23 cellular contexts compared by ENCODE assay signal in the genomic region with DNA sequence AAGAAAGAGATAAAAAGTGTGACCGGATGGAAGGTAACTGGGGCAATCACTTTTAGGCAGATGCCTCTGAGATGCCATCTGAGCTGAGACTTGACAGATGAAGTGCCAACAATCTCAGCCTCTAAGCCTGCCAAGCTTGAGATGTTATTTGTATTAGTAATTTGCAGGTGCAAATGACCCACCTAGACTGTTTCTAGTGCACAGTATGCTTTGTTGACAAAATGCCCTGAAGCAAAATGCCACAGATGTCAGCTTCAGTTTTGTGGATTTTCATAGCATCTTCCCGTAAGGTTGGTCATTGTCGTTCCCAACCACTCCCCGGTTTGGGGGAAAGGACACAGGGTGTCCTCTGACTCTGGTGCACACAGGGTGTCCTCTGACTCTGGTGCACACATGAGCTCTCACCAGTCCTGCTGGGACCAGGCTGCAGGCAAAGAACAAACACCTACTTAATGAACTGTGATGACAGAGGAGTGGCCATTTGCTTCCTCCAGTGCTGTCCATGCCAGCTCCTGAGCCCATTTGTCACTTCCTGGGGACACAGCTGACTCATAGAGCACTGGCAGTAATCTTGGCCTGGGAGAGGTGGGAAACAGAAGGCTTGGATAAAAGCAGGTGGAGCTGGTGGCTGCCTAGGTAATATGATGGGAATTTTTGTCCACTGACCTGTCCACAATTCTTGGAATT. TPM values are rescaled to one million over a fixed set of nuclear protein-coding genes. Genes with fewer than 3 reads are reported as not detected.
DNase-seq lines count a peak whose midpoint lies in the region; ATAC-seq, FAIRE-seq and TF ChIP-seq lines count a peak whose summit lies in the region.
"Had no signal": no experiment of that assay in that cellular context is flagged by ENCODE, and none has a peak within 500 bp of the region (broad histone marks: within the 10 kb centered on the region; RNA-seq: fewer than 3 reads in every experiment).

No MANE protein-coding gene starts in this region.

- FAIRE-seq in H1 (lab: Jason Lieb, UNC) (no peak), GM19239 (lab: Jason Lieb, UNC) (no peak)
- FAIRE-seq: keratinocyte had no signal

- no peak overlapping the region for H2BK120ac ChIP-seq in H1 (replicated peaks; ENCODE audit: low read depth, low read length)

- DNase-seq in NCI-H2029 (lab: John Stamatoyannopoulos, UW) (peak; percentile 49), NCI-H2029 treated with DMSO at 0.1 percent for 48 hours (lab: John Stamatoyannopoulos, UW) (no peak), NCI-H69 (lab: John Stamatoyannopoulos, UW) (peak; percentile 98), H1 (ENCODE audit: low read depth in 1 of 2, low spot score in 2 of 2) (no peak), gastrocnemius medialis (peak; percentile 85 to 90), prostate gland (ENCODE audit: low spot score) (no peak), tibial nerve (ENCODE audit: low spot score in 2 of 2) (no peak), GM19239 (ENCODE audit: insufficient read length, low spot score) (no peak)
- DNase-seq: 8988T; activated B cell treated with CpG ODN at 0.5 μM for 24 hours; activated CD8-positive, alpha-beta T cell treated with anti-CD3 and anti-CD28 coated beads for 36 hours; activated naive CD4-positive, alpha-beta T cell treated with anti-CD3 and anti-CD28 coated beads, Interleukin-2, amount 50 U/mL, for 16 hours; activated T-cell treated with anti-CD3 and anti-CD28 coated beads, Interleukin-2, amount 50 U/mL, for 24 hours; endodermal cell; KG1; NCI-H1092 treated with DMSO at 0.1 percent for 48 hours; retina; SJCRH30; stimulated activated CD4-positive, alpha-beta T cell treated with anti-CD3 and anti-CD28 coated beads, Interleukin-15, amount 100 ng/mL, for 24 hours; stimulated activated naive B cell treated with anti-CD40 and anti-IgM and Interleukin-4, amounts not matched to agents 10 μg/mL and 1 μg/mL and 100 μg/mL, for 72 hours; tibial artery had no signal

- TF ChIP-seq EP300 in H1 (IDR thresholded peaks at IDR 0.05; ENCODE audit: borderline replicate concordance in 1 of 2, low read depth in 2 of 2, low read length in 2 of 2) (no peak), tibial nerve (IDR thresholded peaks at IDR 0.05) (no peak)

- no peaks in the 10 kb centered on the region for H3K79me2 ChIP-seq in H1 (ENCODE audit: control insufficient read depth in 1 of 2, insufficient read depth in 2 of 2, low read length in 2 of 2)

- H3K4me3 ChIP-seq in H1 (ENCODE audit: extremely low read depth in 1 of 4, insufficient read depth in 2 of 4, low read depth in 3 of 4, low read length in 4 of 4) = no peak overlapping the region
- H3K4me3 ChIP-seq in gastrocnemius medialis = no peak overlapping the region
- H3K4me3 ChIP-seq in prostate gland = no peak overlapping the region
- no peak overlapping the region for H3K4me3 ChIP-seq in tibial nerve
- H3K4me3 ChIP-seq: GM23338, SJCRH30, tibial artery had no signal

- in situ Hi-C loops in gastrocnemius medialis (cut with MboI; ENCODE audit: low sequenced_read_pairs in 4 of 4) = loop anchor here in 1 of 4 donors (25.0 kb wide), 1 partner anchor 277 kb away; no protein-coding TSS in a partner anchor

- no peak overlapping the region for H2BK20ac ChIP-seq in H1 (ENCODE audit: low read length)

- H2AFZ ChIP-seq in H1 (ENCODE audit: low read length) = no peak overlapping the region
- H2AFZ ChIP-seq: GM23338 had no signal

- H2BK12ac ChIP-seq in H1 (ENCODE audit: low read depth, low read length) = peak overlapping the region; percentile 80; the same call in 1 of the 2 replicates

- H2AK5ac ChIP-seq in H1 (ENCODE audit: low read depth, low read length) = no peak overlapping the region

- CTCF ChIA-PET in H1 (lab: Charles Lee; ENCODE audit: partially characterized antibody) = interaction anchor here (0.9 to 1.7 kb wide), 5 partner anchors 16 to 296 kb away, joined by 3 to 5 read pairs (median 3); no protein-coding TSS in a partner anchor

- H3K36me3 ChIP-seq in H1 (ENCODE audit: control insufficient read depth in 2 of 4, insufficient read depth in 4 of 4, low read length in 3 of 4) = no peaks in the 10 kb centered on the region
- no peaks in the 10 kb centered on the region for H3K36me3 ChIP-seq in gastrocnemius medialis
- H3K36me3 ChIP-seq in prostate gland = no peaks in the 10 kb centered on the region
- H3K36me3 ChIP-seq in tibial nerve = no peaks in the 10 kb centered on the region
- H3K36me3 ChIP-seq: SJCRH30, tibial artery had no signal

- no peak overlapping the region for H3K56ac ChIP-seq in H1 (replicated peaks; ENCODE audit: insufficient read length, low read depth, low read length)

- H3K9ac ChIP-seq in H1 (replicated peaks in 1 of 4; ENCODE audit: extremely low read depth in 1 of 4, low read depth in 3 of 4, low read length in 3 of 4) = no peak overlapping the region

- no peaks in the 10 kb centered on the region for H3K79me1 ChIP-seq in H1 (ENCODE audit: low read depth, low read length)

- no peak overlapping the region for H2BK5ac ChIP-seq in H1 (ENCODE audit: low read depth, low read length)

- H3K23me2 ChIP-seq in H1 (ENCODE audit: low read depth, low read length) = no peaks in the 10 kb centered on the region

- no peak overlapping the region; the same call in 1 of the 2 replicates for H2BK15ac ChIP-seq in H1 (ENCODE audit: low read length)

- H3K27ac ChIP-seq in H1 (ENCODE audit: low read depth, low read length) = no peak overlapping the region
- H3K27ac ChIP-seq in gastrocnemius medialis = peak overlapping the region; percentile 87 to 93 (median 88)
- H3K27ac ChIP-seq in prostate gland = no peak overlapping the region
- H3K27ac ChIP-seq in tibial nerve = no peak overlapping the region
- H3K27ac ChIP-seq: SJCRH30, tibial artery had no signal

- H4K91ac ChIP-seq in H1 (replicated peaks; ENCODE audit: insufficient read length, low read length) = no peak overlapping the region

- H3K4ac ChIP-seq in H1 (replicated peaks; ENCODE audit: insufficient read length, low read depth, low read length) = no peak overlapping the region

- POLR2A ChIA-PET in H1 (lab: Charles Lee; ENCODE audit: partially characterized antibody) = interaction anchor here (1.0 kb wide), 1 partner anchor 289 kb away, joined by 3 read pairs; the partner anchor contains the start of gene XXYLT1

- no peak overlapping the region for H4K8ac ChIP-seq in H1 (ENCODE audit: extremely low read depth, insufficient read depth, low read length)

- ATAC-seq in gastrocnemius medialis = peak; percentile 73 to 81
- ATAC-seq: activated CD8-positive, alpha-beta T cell treated with anti-CD3 and anti-CD28 coated beads for 36 hours; GM23338; stimulated activated naive B cell treated with anti-CD40 and anti-IgM and Interleukin-4, amounts not matched to agents 10 μg/mL and 1 μg/mL and 100 μg/mL, for 72 hours had no signal

- 89% methylated on average over 4 of the region's 4 CpGs; no CpG with 5 or more reads in 1 of the 2 experiments for WGBS in H1 (ENCODE audit: extremely low coverage in 1 of 2, insufficient coverage in 1 of 2, insufficient read length in 1 of 2, insufficient replicate concordance in 2 of 2, low coverage in 1 of 2, low lambda C conversion rate in 2 of 2, missing lambda C conversion rate in 1 of 2), 2 experiments
- WGBS in prostate gland = 75% methylated on average over 4 of the region's 4 CpGs
- 87 to 90% methylated on average over 4 of the region's 4 CpGs for WGBS in tibial nerve, 2 donors

- no peak for TF ChIP-seq RAD21 in H1 (IDR thresholded peaks at IDR 0.05 in 1 of 2, conservative IDR thresholded peaks at IDR 0.05 in 1 of 2; ENCODE audit: low read depth in 2 of 2, low read length in 2 of 2)

- H3K4me1 ChIP-seq in H1 (replicated peaks in 1 of 4; ENCODE audit: control insufficient read depth in 3 of 4, insufficient read depth in 4 of 4, low read length in 3 of 4) (peaks cover 0 to 3% (median under 1%) of the 10 kb centered on the region in 4 experiments; a peak in 1 of 7 replicates), gastrocnemius medialis (peaks cover 23 to 37% of the 10 kb centered on the region in 2 donors), prostate gland (replicated peaks) (no peaks in the 10 kb centered on the region), tibial nerve (no peaks in the 10 kb centered on the region)
- H3K4me1 ChIP-seq: SJCRH30, tibial artery had no signal

- H3K27me3 ChIP-seq in H1 (replicated peaks in 1 of 4; ENCODE audit: control insufficient read depth in 3 of 4, extremely low read depth in 1 of 4, insufficient read depth in 3 of 4, low read length in 3 of 4) = no peaks in the 10 kb centered on the region; a peak in 2 of 7 replicates
- no peaks in the 10 kb centered on the region for H3K27me3 ChIP-seq in gastrocnemius medialis
- no peaks in the 10 kb centered on the region for H3K27me3 ChIP-seq in prostate gland (replicated peaks; ENCODE audit: insufficient read depth)
- H3K27me3 ChIP-seq in tibial nerve = no peaks in the 10 kb centered on the region
- H3K27me3 ChIP-seq: SJCRH30, tibial artery had no signal

- no peak for TF ChIP-seq POLR2A in H1 (IDR thresholded peaks at IDR 0.05; ENCODE audit: control extremely low read depth in 1 of 2, low read depth in 2 of 2, low read length in 2 of 2)
- no peak for TF ChIP-seq POLR2A in gastrocnemius medialis (IDR thresholded peaks at IDR 0.05)
- no peak for TF ChIP-seq POLR2A in prostate gland (IDR thresholded peaks at IDR 0.05)
- no peak for TF ChIP-seq POLR2A in tibial nerve (IDR thresholded peaks at IDR 0.05)

- H3K4me2 ChIP-seq in H1 (ENCODE audit: insufficient read depth in 1 of 2, low read depth in 2 of 2, low read length in 2 of 2) = no peak overlapping the region
- H3K4me2 ChIP-seq: GM23338 had no signal

- H4K5ac ChIP-seq in H1 (ENCODE audit: insufficient read length, low read depth, low read length) = no peak overlapping the region

- H3K9me3 ChIP-seq in H1 (ENCODE audit: insufficient read depth in 2 of 2, low read depth in 1 of 2, low read length in 1 of 2) = no peaks in the 10 kb centered on the region
- no peaks in the 10 kb centered on the region for H3K9me3 ChIP-seq in gastrocnemius medialis
- H3K9me3 ChIP-seq in prostate gland = no peaks in the 10 kb centered on the region
- H3K9me3 ChIP-seq in tibial nerve = no peaks in the 10 kb centered on the region
- H3K9me3 ChIP-seq: SJCRH30, tibial artery had no signal

- intact Hi-C loops in gastrocnemius medialis (cut with DNase I; ENCODE audit: low total_unique reads) = loop anchor here (2.0 kb wide), 2 partner anchors 15 to 37 kb away; no protein-coding TSS in a partner anchor
- intact Hi-C loops in prostate gland (cut with DNase I) = no loop called here

- H3K14ac ChIP-seq in H1 (ENCODE audit: insufficient read length) = no peak overlapping the region

- no peak overlapping the region for H3K18ac ChIP-seq in H1 (ENCODE audit: extremely low read depth, low read length)

- TF ChIP-seq CTCF in H1 (IDR thresholded peaks at IDR 0.05; ENCODE audit: control extremely low read depth in 1 of 3, insufficient read depth in 1 of 3, low read depth in 1 of 3, low read length in 3 of 3) (no peak), gastrocnemius medialis (IDR thresholded peaks at IDR 0.05 in 4 of 5, conservative IDR thresholded peaks at IDR 0.05 in 1 of 5) (no peak), prostate gland (IDR thresholded peaks at IDR 0.05) (no peak), tibial nerve (IDR thresholded peaks at IDR 0.05) (no peak)

- H3K23ac ChIP-seq in H1 (ENCODE audit: insufficient read length) = no peak overlapping the region

- no peaks in the 10 kb centered on the region for H4K20me1 ChIP-seq in H1 (replicated peaks in 1 of 2; ENCODE audit: control insufficient read depth in 1 of 2, insufficient read depth in 2 of 2, low read length in 2 of 2)

RNA-seq across cellular contexts. Expression of gene PPP1R2, which starts 16.7 kb away (rescaled TPM):
- 26.5 and 27.4 TPM in 2 replicates for total RNA-seq in H1 (2021; fragmentation: NEBNext Ultra II Directional; extraction: Animal tissue kit (Norgen Biotek cat#: 25700))
- polyA plus RNA-seq in H1 (2011; rRNA removed) = 14.0 and 20.5 TPM in 2 replicates
- polyA plus RNA-seq in H1 (2011; cell fraction: cytosol; rRNA removed) = 13.0 TPM
- 21.5 TPM for polyA plus RNA-seq in H1 (2011; cell fraction: nucleus; rRNA removed)
- 10.1 to 15.9 TPM (median 11.8 TPM) in 4 replicates for polyA plus RNA-seq in H1 (2012, experiment 1 of 2)
- 2.5 TPM for polyA plus RNA-seq in H1 (2012, experiment 2 of 2)
- 16.2 TPM for polyA plus RNA-seq in H1 (2013, experiment 1 of 2)
- 14.9 TPM for polyA plus RNA-seq in H1 (2013, experiment 2 of 2)
- polyA minus RNA-seq in H1 (2011; rRNA and poly(A)+ RNA removed) = 14.0 and 20.4 TPM in 2 replicates
- polyA minus RNA-seq in H1 (2011; cell fraction: cytosol; rRNA and poly(A)+ RNA removed) = 19.8 TPM
- 33.3 TPM for polyA minus RNA-seq in H1 (2011; cell fraction: nucleus; rRNA and poly(A)+ RNA removed)
- 100 to 1,000 TPM in 3 of 4 donors, 10 to 100 TPM in 1; 80.6 to 133 (median 108) TPM for total RNA-seq in gastrocnemius medialis
- 100 to 1,000 TPM in 1 of 2 donors, 10 to 100 TPM in 1; 75.8 to 119 TPM for total RNA-seq in prostate gland
- 10 to 100 TPM; 66.6 to 98.1 (median 87.4) TPM for total RNA-seq in tibial nerve

RNA-seq across cellular contexts. Expression of gene APOD, which starts 23.9 kb away (rescaled TPM):
- not detected in 2 replicates for total RNA-seq in H1 (2021; fragmentation: NEBNext Ultra II Directional; extraction: Animal tissue kit (Norgen Biotek cat#: 25700))
- not detected in 2 replicates for polyA plus RNA-seq in H1 (2011; rRNA removed)
- polyA plus RNA-seq in H1 (2011; cell fraction: cytosol; rRNA removed) = not detected
- polyA plus RNA-seq in H1 (2011; cell fraction: nucleus; rRNA removed) = not detected
- polyA plus RNA-seq in H1 (2012, experiment 1 of 2) = not detected in 4 replicates
- polyA plus RNA-seq in H1 (2012, experiment 2 of 2) = not detected
- 0.12 TPM for polyA plus RNA-seq in H1 (2013, experiment 1 of 2)
- polyA plus RNA-seq in H1 (2013, experiment 2 of 2) = 0.26 TPM
- polyA minus RNA-seq in H1 (2011; rRNA and poly(A)+ RNA removed) = 0.20 TPM in 1 of 2 replicates, not detected in the other
- not detected for polyA minus RNA-seq in H1 (2011; cell fraction: cytosol; rRNA and poly(A)+ RNA removed)
- not detected for polyA minus RNA-seq in H1 (2011; cell fraction: nucleus; rRNA and poly(A)+ RNA removed)
- total RNA-seq in gastrocnemius medialis (100 to 1,000 TPM; 602 to 801 (median 626) TPM), prostate gland (100 to 1,000 TPM in 1 of 2 donors, 10 to 100 TPM in 1; 52.4 to 121 TPM), tibial nerve (1,000 to 10,000 TPM; 1,911 to 7,779 (median 5,257) TPM)
- total RNA-seq: activated CD8-positive, alpha-beta T cell treated with anti-CD3 and anti-CD28 coated beads for 36 hours; endodermal cell; GM23338 had no signal
- polyA plus RNA-seq: GM23338, keratinocyte had no signal

Comparison
In these comparisons a context has a peak if more than half of its experiments do, and no peak if none do; other contexts are left out.
1. DNase-seq: peak in NCI-H2029 (single experiment), NCI-H69 (single experiment) and gastrocnemius medialis (2 of 2); none in NCI-H2029 treated with DMSO at 0.1 percent for 48 hours (single experiment), H1 (0 of 2), prostate gland (single experiment), tibial nerve (0 of 2) and GM19239 (single experiment).
2. H3K27ac ChIP-seq: peak in gastrocnemius medialis (4 of 4); none in H1 (single experiment), prostate gland (0 of 2) and tibial nerve (0 of 4).
3. RNA of gene APOD, which starts 23.9 kb away (total RNA-seq): 1,911 to 7,779 TPM in tibial nerve, 602 to 801 TPM in gastrocnemius medialis and 52.4 to 121 TPM in prostate gland; not detected in H1; every median in the first group is over 10 times any median in the second.